Comparison of ENCODE assay signal across 17 cellular contexts in genomic region chr2:106990307-106990706, GRCh38.
DNase-seq lines count a peak whose midpoint lies in the region; ATAC-seq and TF ChIP-seq lines count a peak whose summit lies in the region.
"Had no signal": no experiment of that assay in that cellular context is flagged by ENCODE, and none has a peak within 500 bp of the region (broad histone marks: within the 10 kb centered on the region; RNA-seq: fewer than 3 reads in every experiment).

No MANE protein-coding gene starts in this region.

- peak; percentile 90 for DNase-seq in EH (ENCODE audit: low read depth)
- DNase-seq in NCI-H69 (lab: John Stamatoyannopoulos, UW) = peak; percentile 39
- DNase-seq in epidermal melanocyte (ENCODE audit: insufficient read length, low spot score) = peak; percentile 36
- DNase-seq in osteoblast (ENCODE audit: insufficient read length, low spot score, missing footprints) = peak; percentile 70
- no peak for DNase-seq in NCI-H2107 (lab: John Stamatoyannopoulos, UW)
- DNase-seq in C1 segment of cervical spinal cord (lab: John Stamatoyannopoulos, UW) = no peak
- DNase-seq: activated B cell treated with CpG ODN at 0.5 μM for 24 hours; gastrocnemius medialis; H7; NCI-H2029 treated with DMSO at 0.1 percent for 48 hours; stimulated activated CD4-positive, alpha-beta T cell treated with anti-CD3 and anti-CD28 coated beads, Interleukin-4, amount 100 ng/mL, for 4 hours; stimulated activated naive B cell treated with anti-CD40 and anti-IgM and Interleukin-4, amounts not matched to agents 10 μg/mL and 1 μg/mL and 100 μg/mL, for 72 hours; T-cell had no signal

- H3K4me1 ChIP-seq in osteoblast (ENCODE audit: insufficient read depth, low read length) = peaks cover 13% of the 10 kb centered on the region
- H3K4me1 ChIP-seq in gastroesophageal sphincter = peaks cover 0 to 1% (median 0%) of the 10 kb centered on the region in 3 donors
- H3K4me1 ChIP-seq: gastrocnemius medialis had no signal

- H2AFZ ChIP-seq in osteoblast (ENCODE audit: low read length) = no peak overlapping the region

- ATAC-seq in HG02642 (IDR thresholded peaks at IDR 0.05; ENCODE audit: poor library complexity, unreplicated experiment) (no peak), gastroesophageal sphincter (no peak)
- ATAC-seq: activated naive CD4-positive, alpha-beta T cell treated with anti-CD3 and anti-CD28 coated beads, Interleukin-2, amount 50 U/mL, for 72 hours; stimulated activated naive B cell treated with anti-CD40 and anti-IgM and Interleukin-4, amounts not matched to agents 10 μg/mL and 1 μg/mL and 100 μg/mL, for 72 hours; T-cell had no signal

- H3K27me3 ChIP-seq in osteoblast (ENCODE audit: insufficient read depth, low read length) (peaks cover 42% of the 10 kb centered on the region), gastroesophageal sphincter (no peaks in the 10 kb centered on the region)
- H3K27me3 ChIP-seq: BLaER1 treated with 17β-estradiol and CSF1 and Interleukin-3, amounts not matched to agents 10 nM and 100 nM; gastrocnemius medialis had no signal

- H3K4me2 ChIP-seq in osteoblast (ENCODE audit: insufficient read depth, low read length) = peak overlapping the region; percentile 30
- H3K4me2 ChIP-seq: BLaER1 treated with 17β-estradiol and CSF1 and Interleukin-3, amounts not matched to agents 10 nM and 100 nM had no signal

- H3K9me3 ChIP-seq in osteoblast (ENCODE audit: low read depth, low read length) (no peaks in the 10 kb centered on the region), gastroesophageal sphincter (no peaks in the 10 kb centered on the region)
- H3K9me3 ChIP-seq: gastrocnemius medialis had no signal

- no peak for TF ChIP-seq CTCF in osteoblast (IDR thresholded peaks at IDR 0.05; ENCODE audit: extremely low read depth, low read depth, low read length)
- TF ChIP-seq CTCF in gastroesophageal sphincter (IDR thresholded peaks at IDR 0.05) = no peak

- WGBS in gastroesophageal sphincter (ENCODE audit: low coverage in 1 of 2), 2 donors = 52 to 79% methylated on average over 2 to 3 of the region's 3 CpGs

- H4K20me1 ChIP-seq in osteoblast (ENCODE audit: insufficient read depth, low read length) = no peaks in the 10 kb centered on the region
- H4K20me1 ChIP-seq: BLaER1 treated with 17β-estradiol and CSF1 and Interleukin-3, amounts not matched to agents 10 nM and 100 nM had no signal

- no peak for TF ChIP-seq EP300 in gastroesophageal sphincter (IDR thresholded peaks at IDR 0.05)

- H3K36me3 ChIP-seq in osteoblast (ENCODE audit: insufficient read depth, low read length) (no peaks in the 10 kb centered on the region), gastroesophageal sphincter (no peaks in the 10 kb centered on the region)
- H3K36me3 ChIP-seq: BLaER1 treated with 17β-estradiol and CSF1 and Interleukin-3, amounts not matched to agents 10 nM and 100 nM; gastrocnemius medialis had no signal

- H3K4me3 ChIP-seq in osteoblast (ENCODE audit: insufficient read depth, low read length) (no peak overlapping the region), gastroesophageal sphincter (no peak overlapping the region)
- H3K4me3 ChIP-seq: BLaER1 treated with 17β-estradiol and CSF1 and Interleukin-3, amounts not matched to agents 10 nM and 100 nM; gastrocnemius medialis had no signal

- TF ChIP-seq POLR2A in gastroesophageal sphincter (IDR thresholded peaks at IDR 0.05) = no peak

- H3K27ac ChIP-seq in osteoblast (ENCODE audit: low read depth, low read length) (peak overlapping the region; percentile 52), gastroesophageal sphincter (no peak overlapping the region)
- H3K27ac ChIP-seq: BLaER1 treated with 17β-estradiol and CSF1 and Interleukin-3, amounts not matched to agents 10 nM and 100 nM; gastrocnemius medialis had no signal

- H3K79me2 ChIP-seq in osteoblast (ENCODE audit: insufficient read depth, low read length) = no peaks in the 10 kb centered on the region

Comparison
In these comparisons a context has a peak if more than half of its experiments do, and no peak if none do; other contexts are left out.
1. DNase-seq: peak in EH (single experiment), NCI-H69 (single experiment), epidermal melanocyte (single experiment) and osteoblast (single experiment); none in NCI-H2107 (single experiment) and C1 segment of cervical spinal cord (0 of 14).